9 cellular contexts compared by ENCODE assay signal in the genomic region with DNA sequence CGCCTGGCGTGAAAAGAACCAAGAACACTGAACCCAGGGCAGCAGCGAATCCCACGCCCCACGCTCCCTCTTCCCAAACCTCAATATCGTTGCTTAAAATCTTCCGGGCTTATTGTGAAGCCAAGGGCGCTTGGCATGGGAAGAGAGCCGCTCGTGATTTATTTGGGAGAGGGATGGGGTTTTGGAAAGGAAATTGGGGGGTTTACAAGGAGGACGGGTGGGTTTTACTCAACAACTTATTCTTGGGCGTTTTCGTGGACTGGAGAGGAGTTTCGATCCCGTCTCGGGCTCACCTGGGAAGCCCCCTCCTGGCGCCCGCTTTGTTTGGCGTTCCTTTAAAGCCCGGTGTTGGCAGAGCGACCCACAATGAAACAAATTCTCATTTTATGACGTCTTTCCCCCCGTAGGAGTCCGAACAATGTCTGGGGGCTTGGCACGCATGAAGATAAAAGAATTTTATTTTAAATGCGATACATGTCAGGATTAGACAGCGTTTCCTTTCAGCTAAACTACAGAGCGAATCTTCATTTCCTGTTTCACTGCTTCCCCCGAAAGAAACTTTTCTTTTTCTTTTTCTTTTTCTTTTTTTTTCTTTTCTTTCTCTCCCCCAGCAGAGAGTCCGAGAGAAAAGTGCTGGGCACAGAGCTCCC.
DNase-seq lines count a peak whose midpoint lies in the region; ATAC-seq and TF ChIP-seq lines count a peak whose summit lies in the region.
"Had no signal": no experiment of that assay in that cellular context is flagged by ENCODE, and none has a peak within 500 bp of the region (broad histone marks: within the 10 kb centered on the region; RNA-seq: fewer than 3 reads in every experiment).

No MANE protein-coding gene starts in this region.

- H3K27ac ChIP-seq in BLaER1 treated with 17β-estradiol and CSF1 and Interleukin-3, amounts not matched to agents 10 nM and 100 nM, result no peak overlapping the region
- no peak overlapping the region for H3K27ac ChIP-seq in OCI-LY1 (ENCODE audit: low read depth, low read length, poor library complexity, severe bottlenecking)

- no peaks in the 10 kb centered on the region for H3K36me3 ChIP-seq in BLaER1 treated with 17β-estradiol and CSF1 and Interleukin-3, amounts not matched to agents 10 nM and 100 nM
- H3K36me3 ChIP-seq in OCI-LY1 (ENCODE audit: insufficient read depth, low read length), result no peaks in the 10 kb centered on the region

- peak overlapping the region; percentile 83 for H3K4me3 Mint-ChIP-seq in stimulated activated effector memory CD8-positive, alpha-beta T cell treated with anti-CD3 and anti-CD28 coated beads, Interleukin-12 subunit alpha, Interleukin-12 subunit beta, amount 100 ng/mL, for 72 hours

- no peaks in the 10 kb centered on the region for H3F3A ChIP-seq in OCI-LY1 (ENCODE audit: insufficient read depth, low read length)

- H4K20me1 ChIP-seq in BLaER1 treated with 17β-estradiol and CSF1 and Interleukin-3, amounts not matched to agents 10 nM and 100 nM, result peaks cover 0 to 40% (median 27%) of the 10 kb centered on the region in 11 experiments; a peak in 16 of 22 replicates
- H4K20me1 ChIP-seq in OCI-LY1 (ENCODE audit: insufficient read depth, low read length), result no peaks in the 10 kb centered on the region

- peaks cover 56 to 77% (median 72%) of the 10 kb centered on the region in 11 experiments for H3K27me3 ChIP-seq in BLaER1 treated with 17β-estradiol and CSF1 and Interleukin-3, amounts not matched to agents 10 nM and 100 nM
- no peaks in the 10 kb centered on the region for H3K27me3 ChIP-seq in OCI-LY1 (ENCODE audit: insufficient read depth, low read length)

- TF ChIP-seq CTCF in OCI-LY1 (IDR thresholded peaks at IDR 0.05; ENCODE audit: low read length), result no peak
- no peak for TF ChIP-seq CTCF in fibroblast of villous mesenchyme (IDR thresholded peaks at IDR 0.05; ENCODE audit: insufficient read depth, low read depth, low read length)

- no peaks in the 10 kb centered on the region; a peak in 1 of 22 replicates for H3K9me3 ChIP-seq in BLaER1 treated with 17β-estradiol and CSF1 and Interleukin-3, amounts not matched to agents 10 nM and 100 nM (replicated peaks in 1 of 11)
- H3K9me3 ChIP-seq in OCI-LY1 (ENCODE audit: low read length), result no peaks in the 10 kb centered on the region

- peak overlapping the region in 6 of 11 experiments; percentile 21 to 60 (median 44); a peak in 10 of 22 replicates for H3K9ac ChIP-seq in BLaER1 treated with 17β-estradiol and CSF1 and Interleukin-3, amounts not matched to agents 10 nM and 100 nM
- H3K9ac ChIP-seq in OCI-LY1 (ENCODE audit: low read length), result peak overlapping the region; percentile 52

- peak overlapping the region; percentile 97 for H2AFZ ChIP-seq in OCI-LY1 (ENCODE audit: low read length)

- H3K36me3 Mint-ChIP-seq in stimulated activated effector memory CD8-positive, alpha-beta T cell treated with anti-CD3 and anti-CD28 coated beads, Interleukin-12 subunit alpha, Interleukin-12 subunit beta, amount 100 ng/mL, for 72 hours, result no peaks in the 10 kb centered on the region

- peak overlapping the region; percentile 81 for H3K27ac Mint-ChIP-seq in stimulated activated effector memory CD8-positive, alpha-beta T cell treated with anti-CD3 and anti-CD28 coated beads, Interleukin-12 subunit alpha, Interleukin-12 subunit beta, amount 100 ng/mL, for 72 hours

- no peaks in the 10 kb centered on the region for H3K79me2 ChIP-seq in OCI-LY1 (ENCODE audit: insufficient read depth, low read length)

- no peaks in the 10 kb centered on the region for H3K9me3 Mint-ChIP-seq in stimulated activated effector memory CD8-positive, alpha-beta T cell treated with anti-CD3 and anti-CD28 coated beads, Interleukin-12 subunit alpha, Interleukin-12 subunit beta, amount 100 ng/mL, for 72 hours

- peaks cover 11 to 14% (median 12%) of the 10 kb centered on the region in 10 experiments; a peak in 17 of 20 replicates for H3K4me1 ChIP-seq in BLaER1 treated with 17β-estradiol and CSF1 and Interleukin-3, amounts not matched to agents 10 nM and 100 nM
- peaks cover 18% of the 10 kb centered on the region for H3K4me1 ChIP-seq in OCI-LY1 (ENCODE audit: insufficient read depth, low read length, severe bottlenecking)

- peak overlapping the region; percentile 47 to 67 (median 55) for H3K4me3 ChIP-seq in BLaER1 treated with 17β-estradiol and CSF1 and Interleukin-3, amounts not matched to agents 10 nM and 100 nM
- H3K4me3 ChIP-seq in OCI-LY1 (ENCODE audit: low read depth, low read length, poor library complexity, severe bottlenecking), result peak overlapping the region; percentile 62
- H3K4me3 ChIP-seq in fibroblast of villous mesenchyme (ENCODE audit: low read depth, low read length), result peak overlapping the region; percentile 41

- ATAC-seq in GM21390 (IDR thresholded peaks at IDR 0.05; ENCODE audit: unreplicated experiment) (peak; percentile 7), GM21717 (IDR thresholded peaks at IDR 0.05; ENCODE audit: unreplicated experiment) (no peak)
- peak; percentile 24 for ATAC-seq in stimulated activated effector memory CD8-positive, alpha-beta T cell treated with anti-CD3 and anti-CD28 coated beads, Interleukin-12 subunit alpha, Interleukin-12 subunit beta, amount 100 ng/mL, for 72 hours
- ATAC-seq: HCT116 had no signal

- no peaks in the 10 kb centered on the region for H3K9me2 ChIP-seq in OCI-LY1 (ENCODE audit: low read depth, low read length)

- H3K4me1 Mint-ChIP-seq in stimulated activated effector memory CD8-positive, alpha-beta T cell treated with anti-CD3 and anti-CD28 coated beads, Interleukin-12 subunit alpha, Interleukin-12 subunit beta, amount 100 ng/mL, for 72 hours, result peaks cover 20% of the 10 kb centered on the region

- peak overlapping the region; percentile 65 to 94 (median 86) for H3K4me2 ChIP-seq in BLaER1 treated with 17β-estradiol and CSF1 and Interleukin-3, amounts not matched to agents 10 nM and 100 nM
- peak overlapping the region; percentile 83 for H3K4me2 ChIP-seq in OCI-LY1 (ENCODE audit: low read length)

- DNase-seq in fibroblast of villous mesenchyme (ENCODE audit: low read depth) (no peak), cerebellum (ENCODE audit: low spot score) (no peak)
- no peak for DNase-seq in stimulated activated effector memory CD8-positive, alpha-beta T cell treated with anti-CD3 and anti-CD28 coated beads, Interleukin-12 subunit alpha, Interleukin-12 subunit beta, amount 100 ng/mL, for 72 hours (ENCODE audit: low spot score in 2 of 2)
- DNase-seq in activated CD4-positive, CD25-positive, alpha-beta regulatory T cell (lab: John Stamatoyannopoulos, UW), result no peak
